Comparison of ENCODE assay signal across 8 cellular contexts in genomic region chr15:92810418-92811138, GRCh38.
DNase-seq lines count a peak whose midpoint lies in the region; ATAC-seq and TF ChIP-seq lines count a peak whose summit lies in the region.

No MANE protein-coding gene starts in this region.

- peaks cover 63% of the 10 kb centered on the region for H3K4me1 ChIP-seq in CD4-positive, CD25-positive, alpha-beta regulatory T cell (ENCODE audit: control insufficient read depth, insufficient read depth, low read length, poor library complexity, severe bottlenecking)
- no peaks in the 10 kb centered on the region for H3K4me1 ChIP-seq in prostate gland (replicated peaks)

- TF ChIP-seq CTCF in prostate gland (IDR thresholded peaks at IDR 0.05) = no peak

- intact Hi-C loops in cardiac septum (cut with DNase I) = no loop called here
- intact Hi-C loops in prostate gland (cut with DNase I) = no loop called here

- H3K4me3 ChIP-seq in CD4-positive, CD25-positive, alpha-beta regulatory T cell (ENCODE audit: low read depth, low read length) = peak overlapping the region; percentile 92
- peak overlapping the region; percentile 24 to 48 for H3K4me3 ChIP-seq in prostate gland

- no peaks in the 10 kb centered on the region for H3K36me3 Mint-ChIP-seq in CD4-positive, CD25-positive, alpha-beta regulatory T cell
- peaks cover 1% of the 10 kb centered on the region for H3K36me3 Mint-ChIP-seq in activated naive CD8-positive, alpha-beta T cell treated with anti-CD3 and anti-CD28 coated beads for 36 hours

- no peaks in the 10 kb centered on the region for H3K9me3 Mint-ChIP-seq in CD4-positive, CD25-positive, alpha-beta regulatory T cell
- peaks cover 1% of the 10 kb centered on the region for H3K9me3 Mint-ChIP-seq in activated naive CD8-positive, alpha-beta T cell treated with anti-CD3 and anti-CD28 coated beads for 36 hours

- H3K27me3 ChIP-seq in CD4-positive, CD25-positive, alpha-beta regulatory T cell (ENCODE audit: control insufficient read depth, insufficient read depth, low read length) = no peaks in the 10 kb centered on the region
- no peaks in the 10 kb centered on the region for H3K27me3 ChIP-seq in prostate gland (replicated peaks; ENCODE audit: insufficient read depth)

- ATAC-seq in CD4-positive, CD25-positive, alpha-beta regulatory T cell (ENCODE audit: low read depth in 2 of 2) = no peak
- ATAC-seq in GM19324 (IDR thresholded peaks at IDR 0.05; ENCODE audit: low FRiP score, unreplicated experiment) (no peak), HG02981 (IDR thresholded peaks at IDR 0.05; ENCODE audit: unreplicated experiment) (no peak)

- no peaks in the 10 kb centered on the region for H3K9me3 ChIP-seq in CD4-positive, CD25-positive, alpha-beta regulatory T cell (ENCODE audit: control insufficient read depth in 2 of 2, low read length in 2 of 2)
- H3K9me3 ChIP-seq in prostate gland = no peaks in the 10 kb centered on the region

- peak overlapping the region; percentile 99 for H3K27ac ChIP-seq in CD4-positive, CD25-positive, alpha-beta regulatory T cell (ENCODE audit: insufficient read depth, low read length, poor library complexity, severe bottlenecking)
- peak overlapping the region; percentile 98 to 99 for H3K27ac ChIP-seq in prostate gland

- peak; percentile 70 for TF ChIP-seq POLR2A in prostate gland (IDR thresholded peaks at IDR 0.05)

- H3K27ac Mint-ChIP-seq in CD4-positive, CD25-positive, alpha-beta regulatory T cell = peak overlapping the region; percentile 92 to 99 (median 99)
- H3K27ac Mint-ChIP-seq in activated naive CD8-positive, alpha-beta T cell treated with anti-CD3 and anti-CD28 coated beads for 36 hours = peak overlapping the region; percentile 99

- 5% methylated on average over 10 of the region's 10 CpGs for WGBS in prostate gland

- peak overlapping the region; percentile 89 to 97 (median 95) for H3K4me3 Mint-ChIP-seq in CD4-positive, CD25-positive, alpha-beta regulatory T cell
- H3K4me3 Mint-ChIP-seq in activated naive CD8-positive, alpha-beta T cell treated with anti-CD3 and anti-CD28 coated beads for 36 hours = peak overlapping the region; percentile 92

- no peaks in the 10 kb centered on the region for H3K36me3 ChIP-seq in CD4-positive, CD25-positive, alpha-beta regulatory T cell (ENCODE audit: control insufficient read depth, insufficient read depth, low read length)
- no peaks in the 10 kb centered on the region for H3K36me3 ChIP-seq in prostate gland

- DNase-seq in CD4-positive, CD25-positive, alpha-beta regulatory T cell = peak in 2 of 3 donors; percentile 14 to 60
- DNase-seq in HK-2 (ENCODE audit: unreplicated experiment) (peak; percentile 42), NCI-H774 (lab: John Stamatoyannopoulos, UW) (peak; percentile 81), cardiac septum (ENCODE audit: low spot score) (peak; percentile 79), prostate gland (ENCODE audit: low spot score) (peak; percentile 79)
- peak; percentile 44 for DNase-seq in activated naive CD8-positive, alpha-beta T cell treated with anti-CD3 and anti-CD28 coated beads for 36 hours

- H3K27me3 Mint-ChIP-seq in CD4-positive, CD25-positive, alpha-beta regulatory T cell = peaks cover 6% of the 10 kb centered on the region
- H3K27me3 Mint-ChIP-seq in activated naive CD8-positive, alpha-beta T cell treated with anti-CD3 and anti-CD28 coated beads for 36 hours = no peaks in the 10 kb centered on the region

- peaks cover 26 to 77% (median 42%) of the 10 kb centered on the region in 4 donors for H3K4me1 Mint-ChIP-seq in CD4-positive, CD25-positive, alpha-beta regulatory T cell
- peaks cover 44% of the 10 kb centered on the region for H3K4me1 Mint-ChIP-seq in activated naive CD8-positive, alpha-beta T cell treated with anti-CD3 and anti-CD28 coated beads for 36 hours
